In the genomic region with DNA sequence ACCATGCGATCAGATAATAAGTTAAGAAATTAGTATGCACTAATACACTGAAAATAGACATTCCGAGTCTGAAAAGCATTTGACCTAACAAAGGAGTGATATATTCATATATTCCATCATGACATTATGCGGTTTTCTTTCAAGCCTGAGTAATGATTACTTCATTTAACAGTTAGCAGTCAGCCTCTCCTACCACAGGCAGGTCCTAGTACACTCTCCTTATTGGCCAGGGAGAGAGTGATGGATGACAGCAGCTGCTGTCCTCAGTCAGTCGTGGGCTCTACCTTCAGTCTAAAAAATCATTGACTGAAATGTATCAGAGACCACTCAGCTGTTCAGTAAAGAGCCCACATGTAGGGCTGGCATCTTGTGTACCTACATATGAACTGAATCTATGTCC, we compare ENCODE assay signal across 22 cellular contexts. TPM values are rescaled to one million over a fixed set of nuclear protein-coding genes. Genes with fewer than 3 reads are reported as not detected.
DNase-seq lines count a peak whose midpoint lies in the region; ATAC-seq and TF ChIP-seq lines count a peak whose summit lies in the region.
"Had no signal": no experiment of that assay in that cellular context is flagged by ENCODE, and none has a peak within 500 bp of the region (broad histone marks: within the 10 kb centered on the region; RNA-seq: fewer than 3 reads in every experiment).

No MANE protein-coding gene starts in this region.

- CTCF ChIA-PET in mammary epithelial cell (lab: Charles Lee; ENCODE audit: low non-redundant PET), result no interaction called here

- no peaks in the 10 kb centered on the region for H3K9me3 ChIP-seq in mammary epithelial cell (replicated peaks; ENCODE audit: insufficient read depth, low read length)
- H3K9me3 ChIP-seq in psoas muscle, result no peaks in the 10 kb centered on the region
- H3K9me3 ChIP-seq: BE2C, Peyer's patch, SJSA1 had no signal

- dilution Hi-C loops in mammary epithelial cell (cut with HindIII; ENCODE audit: low sequenced_read_pairs), result no loop called here

- no peak for TF ChIP-seq CTCF in mammary epithelial cell (conservative IDR thresholded peaks at IDR 0.05 in 1 of 2, IDR thresholded peaks at IDR 0.05 in 1 of 2; ENCODE audit: extremely low read depth in 1 of 2, insufficient read depth in 1 of 2, low read depth in 1 of 2, low read length in 2 of 2)
- no peak for TF ChIP-seq CTCF in psoas muscle (IDR thresholded peaks at IDR 0.05)

- ATAC-seq in psoas muscle, result peak; percentile 51 to 89 (median 78)
- no peak for ATAC-seq in GM19463 (IDR thresholded peaks at IDR 0.05; ENCODE audit: unreplicated experiment)

- H3K4me2 ChIP-seq in mammary epithelial cell (ENCODE audit: insufficient read depth, low read depth, low read length), result no peak overlapping the region

- H3K27me3 ChIP-seq in mammary epithelial cell (ENCODE audit: insufficient read depth, low read length), result no peaks in the 10 kb centered on the region
- no peaks in the 10 kb centered on the region for H3K27me3 ChIP-seq in psoas muscle (ENCODE audit: insufficient read depth in 3 of 3, low read length in 2 of 3)
- H3K27me3 ChIP-seq: BE2C, Peyer's patch, SJSA1 had no signal

- H2AFZ ChIP-seq in mammary epithelial cell (ENCODE audit: low read depth, low read length), result no peak overlapping the region

- no peaks in the 10 kb centered on the region for H4K20me1 ChIP-seq in mammary epithelial cell (ENCODE audit: insufficient read depth, low read length)

- H3K4me1 ChIP-seq in mammary epithelial cell (ENCODE audit: insufficient read depth, low read length), result peaks cover 4% of the 10 kb centered on the region
- peaks cover 3% of the 10 kb centered on the region for H3K4me1 ChIP-seq in psoas muscle
- H3K4me1 ChIP-seq: BE2C, Peyer's patch, SJSA1 had no signal

- WGBS in mammary epithelial cell (ENCODE audit: low coverage, missing lambda C conversion rate), result 90% methylated on average over 4 of the region's 4 CpGs
- WGBS in psoas muscle, 3 donors, result 26 to 36% (median 31%) methylated on average over 4 of the region's 4 CpGs

- in situ Hi-C loops in mammary epithelial cell (cut with MboI; ENCODE audit: low sequenced_read_pairs in 2 of 2), result no loop called here

- H3K27ac ChIP-seq in mammary epithelial cell (ENCODE audit: insufficient read depth, low read depth, low read length), result no peak overlapping the region
- peak overlapping the region; percentile 61 for H3K27ac ChIP-seq in psoas muscle
- H3K27ac ChIP-seq: Peyer's patch, SJSA1 had no signal

- H3K79me2 ChIP-seq in mammary epithelial cell (ENCODE audit: insufficient read depth, low read length), result no peaks in the 10 kb centered on the region

- H3K9ac ChIP-seq in mammary epithelial cell (ENCODE audit: insufficient read depth, low read length), result no peak overlapping the region

- intact Hi-C loops in mammary epithelial cell (cut with micrococcal nuclease) (no loop called here), psoas muscle (cut with DNase I) (no loop called here)

- H3K36me3 ChIP-seq in mammary epithelial cell (ENCODE audit: insufficient read depth, low read length) (no peaks in the 10 kb centered on the region), psoas muscle (ENCODE audit: insufficient read depth in 1 of 2, low read depth in 1 of 2) (no peaks in the 10 kb centered on the region)
- H3K36me3 ChIP-seq: BE2C, Peyer's patch, SJSA1 had no signal

- DNase-seq in HCEC 1CT, result peak; percentile 55
- peak; percentile 33 for DNase-seq in RKO (ENCODE audit: low spot score)
- DNase-seq in mammary epithelial cell, result peak; percentile 28
- DNase-seq in psoas muscle, result no peak
- no peak for DNase-seq in NCI-H510A (lab: John Stamatoyannopoulos, UW)
- no peak for DNase-seq in NCI-H1417 (lab: John Stamatoyannopoulos, UW)
- DNase-seq: BE2C; CD4-positive, alpha-beta memory T cell; DMS79; GF-D8; HFFc6; KG1; NCI-H1105 treated with DMSO at 0.1 percent for 48 hours; NCI-H187 treated with DMSO at 0.1 percent for 48 hours; NCI-H2171; NCI-H82; Peyer's patch had no signal

- no TSS peak for BruUV-seq in mammary epithelial cell (replicated peaks; lab: Mats Ljungman, UMichigan)

- no peak overlapping the region for H3K4me3 ChIP-seq in mammary epithelial cell (replicated peaks in 1 of 3; ENCODE audit: insufficient read depth in 1 of 3, low read depth in 2 of 3, low read length in 3 of 3)
- no peak overlapping the region for H3K4me3 ChIP-seq in psoas muscle
- H3K4me3 ChIP-seq: Peyer's patch, SJSA1 had no signal

RNA-seq across cellular contexts. Expression of a gene that starts 33.2 kb away (rescaled TPM):
- total RNA-seq in mammary epithelial cell (not detected), psoas muscle (100 to 1,000 TPM in 1 of 4 donors, 10 to 100 TPM in 3; 60.2 to 108 (median 83.4) TPM)
- polyA plus RNA-seq in mammary epithelial cell (not detected), psoas muscle (10 to 100 TPM; 13.1 to 88.1 (median 27.4) TPM)
- polyA minus RNA-seq in mammary epithelial cell, result not detected
- total RNA-seq: CD4-positive, alpha-beta memory T cell; H1; HFFc6; NCI-H460; Peyer's patch had no signal
- polyA plus RNA-seq: AG04450; CD4-positive, alpha-beta memory T cell; H1 had no signal

Comparison
In these comparisons a context has a peak if more than half of its experiments do, and no peak if none do; other contexts are left out.
1. DNase-seq: peak in HCEC 1CT (single experiment), RKO (single experiment) and mammary epithelial cell (single experiment); none in psoas muscle (0 of 2), NCI-H510A (single experiment) and NCI-H1417 (0 of 3).
2. RNA of a gene that starts 33.2 kb away (total RNA-seq): 60.2 to 108 TPM in psoas muscle; not detected in mammary epithelial cell; every median in the first group is over 10 times any median in the second.